ENCODE assay signal across 1 cellular context in the genomic region with DNA sequence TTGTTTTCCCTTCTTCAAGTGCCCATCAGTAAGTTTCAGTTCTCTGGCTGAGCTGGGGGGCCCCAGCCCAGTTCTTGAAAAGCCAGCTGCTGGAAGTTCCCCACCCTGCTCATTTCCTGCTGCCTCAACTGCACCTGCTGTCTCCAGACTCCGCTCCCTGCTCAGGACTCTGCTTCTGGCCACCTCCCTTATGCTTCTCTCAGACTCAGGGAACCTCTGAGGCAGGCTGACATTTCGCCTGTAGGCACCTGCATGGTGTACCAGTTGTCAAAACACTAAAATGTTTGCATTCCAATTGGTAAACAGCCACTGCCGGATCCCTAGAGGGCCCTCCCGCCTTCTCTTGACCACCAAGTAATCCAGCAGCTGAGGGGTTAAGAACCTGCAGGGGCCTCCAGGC.
TF ChIP-seq lines count a peak whose summit lies in the region.

No MANE protein-coding gene starts in this region.

TF ChIP-seq in H1, 55 proteins besides CTCF, POLR2A, EP300 and RAD21 (continued from another document):
- peak in 1 of 2 experiments; percentile 48; a peak in 1 of 4 replicates for TF ChIP-seq SIN3A (conservative IDR thresholded peaks at IDR 0.05 in 1 of 2, IDR thresholded peaks at IDR 0.05 in 1 of 2; ENCODE audit: low read depth in 1 of 2, low read length in 2 of 2)
- no peak for TF ChIP-seq EGR1 (IDR thresholded peaks at IDR 0.05; ENCODE audit: borderline replicate concordance, low read depth, low read length)
TF ChIP-seq in H1: peak in this region for 2.
